Comparison of ENCODE assay signal across 18 cellular contexts in the genomic region with DNA sequence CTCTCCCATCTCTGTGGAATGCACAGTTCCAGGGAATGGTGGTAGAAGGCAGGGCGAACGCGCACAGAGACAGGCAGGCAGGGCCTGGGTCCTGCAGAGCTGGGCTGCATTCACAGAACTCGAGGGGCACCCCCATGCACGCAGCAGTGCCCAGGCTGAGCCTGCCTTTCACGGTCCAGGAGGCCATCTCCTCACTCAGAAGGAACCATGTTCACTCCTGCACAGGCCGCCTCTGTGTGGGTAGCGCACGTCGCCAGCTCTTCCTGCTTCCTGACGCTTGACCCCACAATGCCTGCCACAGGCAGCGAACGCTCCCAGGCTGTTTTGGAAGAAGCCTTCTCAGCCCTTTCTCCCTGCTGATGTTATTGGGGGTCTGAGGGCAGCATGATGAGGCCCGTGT.
"Had no signal": no experiment of that assay in that cellular context is flagged by ENCODE, and none has a peak within 500 bp of the region (broad histone marks: within the 10 kb centered on the region; RNA-seq: fewer than 3 reads in every experiment).

No MANE protein-coding gene starts in this region.

- H3K27me3 ChIP-seq: foreskin keratinocyte, neutrophil, vagina had no signal

- H3K9me3 ChIP-seq: neutrophil, psoas muscle, upper lobe of right lung, vagina had no signal

- H3K4me1 ChIP-seq: upper lobe of right lung had no signal

- DNase-seq: erythroblast; immature natural killer cell; kidney; left cardiac atrium; left ventricle myocardium superior; mesenchymal stem cell; midbrain; retina; stimulated activated CD4-positive, alpha-beta T cell treated with anti-CD3 and anti-CD28 coated beads, Interleukin-12 subunit alpha, Interleukin-12 subunit beta, amount 100 ng/mL, for 4 hours; upper lobe of right lung had no signal

- H3K36me3 ChIP-seq: neutrophil had no signal

- H3K27ac Mint-ChIP-seq: dendritic cell treated with granulocyte-macrophage colony-stimulating factor and Interleukin-4, amounts not matched to agents 40 ng/mL and 50 ng/mL, for 4 days; immature natural killer cell; nephron; stimulated activated naive CD8-positive, alpha-beta T cell treated with anti-CD3 and anti-CD28 coated beads, Interleukin-15, Interleukin-2, amounts not matched to agents 100 ng/mL and 50 ng/mL, for 24 hours had no signal

- H3K9me3 Mint-ChIP-seq: dendritic cell treated with granulocyte-macrophage colony-stimulating factor and Interleukin-4, amounts not matched to agents 40 ng/mL and 50 ng/mL, for 4 days; immature natural killer cell; nephron; stimulated activated naive CD8-positive, alpha-beta T cell treated with anti-CD3 and anti-CD28 coated beads, Interleukin-15, Interleukin-2, amounts not matched to agents 100 ng/mL and 50 ng/mL, for 24 hours had no signal

- H3K4me3 Mint-ChIP-seq: dendritic cell treated with granulocyte-macrophage colony-stimulating factor and Interleukin-4, amounts not matched to agents 40 ng/mL and 50 ng/mL, for 4 days; immature natural killer cell; nephron; stimulated activated naive CD8-positive, alpha-beta T cell treated with anti-CD3 and anti-CD28 coated beads, Interleukin-15, Interleukin-2, amounts not matched to agents 100 ng/mL and 50 ng/mL, for 24 hours had no signal

- ATAC-seq: left cardiac atrium, left ventricle myocardium superior, psoas muscle, upper lobe of right lung had no signal

- H3K27me3 Mint-ChIP-seq: dendritic cell treated with granulocyte-macrophage colony-stimulating factor and Interleukin-4, amounts not matched to agents 40 ng/mL and 50 ng/mL, for 4 days; stimulated activated naive CD8-positive, alpha-beta T cell treated with anti-CD3 and anti-CD28 coated beads, Interleukin-15, Interleukin-2, amounts not matched to agents 100 ng/mL and 50 ng/mL, for 24 hours had no signal

- H3K27ac ChIP-seq: foreskin keratinocyte, neutrophil, upper lobe of right lung, vagina had no signal

- H3K4me3 ChIP-seq: lung, psoas muscle, upper lobe of right lung, vagina had no signal

- H3K4me1 Mint-ChIP-seq: immature natural killer cell, nephron had no signal
